In genomic region chr2:26901326-26902183, GRCh38 we compare ENCODE assay signal across 13 cellular contexts. TPM values are rescaled to one million over a fixed set of nuclear protein-coding genes. Genes with fewer than 3 reads are reported as not detected.
DNase-seq lines count a peak whose midpoint lies in the region; ATAC-seq and TF ChIP-seq lines count a peak whose summit lies in the region.
"Had no signal": no experiment of that assay in that cellular context is flagged by ENCODE, and none has a peak within 500 bp of the region (broad histone marks: within the 10 kb centered on the region; RNA-seq: fewer than 3 reads in every experiment).

No MANE protein-coding gene starts in this region.

- no peaks in the 10 kb centered on the region for H3K9me3 Mint-ChIP-seq in nephron progenitor cell

- H3K4me3 ChIP-seq in fibroblast of the aortic adventitia (ENCODE audit: low read depth, low read length): no peak overlapping the region
- H3K4me3 ChIP-seq: MG63 had no signal

- H3K4me1 Mint-ChIP-seq in nephron progenitor cell: peaks cover 22% of the 10 kb centered on the region

- DNase-seq in D341Med (ENCODE audit: low spot score) (peak; percentile 58), NCI-H2171 treated with DMSO at 0.1 percent for 48 hours (lab: John Stamatoyannopoulos, UW) (peak; percentile 98), fibroblast of the aortic adventitia (ENCODE audit: low read depth) (peak; percentile 19), nephron progenitor cell (peak; percentile 8), SHP77 (lab: John Stamatoyannopoulos, UW) (no peak), NCI-H2029 (lab: John Stamatoyannopoulos, UW) (no peak)
- DNase-seq: EL, MG63 had no signal

- H3K27ac Mint-ChIP-seq in nephron progenitor cell: no peak overlapping the region
- H3K27ac Mint-ChIP-seq: activated naive CD8-positive, alpha-beta T cell had no signal

- TF ChIP-seq CTCF in fibroblast of the aortic adventitia (IDR thresholded peaks at IDR 0.05; ENCODE audit: insufficient read depth, low read length): no peak
- TF ChIP-seq CTCF in nephron progenitor cell (IDR thresholded peaks at IDR 0.05): no peak

- no peak for ATAC-seq in GM19455 (IDR thresholded peaks at IDR 0.05; ENCODE audit: unreplicated experiment)
- ATAC-seq in GM21786 (IDR thresholded peaks at IDR 0.05; ENCODE audit: unreplicated experiment): no peak
- ATAC-seq: SK-N-SH treated with all-trans-retinoic acid at 6 μM for 48 hours had no signal

- H3K27me3 Mint-ChIP-seq in nephron progenitor cell (ENCODE audit: low read depth, poor library complexity): peaks cover 6% of the 10 kb centered on the region

- H3K4me3 Mint-ChIP-seq in nephron progenitor cell: peak overlapping the region; percentile 50
- H3K4me3 Mint-ChIP-seq: activated naive CD8-positive, alpha-beta T cell had no signal

- peaks cover 9% of the 10 kb centered on the region for H3K36me3 Mint-ChIP-seq in nephron progenitor cell (ENCODE audit: low read depth)
- H3K36me3 Mint-ChIP-seq: activated naive CD8-positive, alpha-beta T cell had no signal

RNA-seq across cellular contexts. Expression of gene DPYSL5, which starts 53.6 kb away (rescaled TPM):
- not detected in 2 replicates for total RNA-seq in fibroblast of the aortic adventitia (ENCODE audit: low replicate concordance)
- total RNA-seq: fibroblast of lung had no signal

Comparison
In these comparisons a context has a peak if more than half of its experiments do, and no peak if none do; other contexts are left out.
1. DNase-seq: peak in D341Med (single experiment), NCI-H2171 treated with DMSO at 0.1 percent for 48 hours (single experiment), fibroblast of the aortic adventitia (single experiment) and nephron progenitor cell (single experiment); none in SHP77 (0 of 2) and NCI-H2029 (single experiment).